In genomic region chr12:99027491-99027890, GRCh38 we compare ENCODE assay signal across 16 cellular contexts.
DNase-seq lines count a peak whose midpoint lies in the region; ATAC-seq and TF ChIP-seq lines count a peak whose summit lies in the region.
"Had no signal": no experiment of that assay in that cellular context is flagged by ENCODE, and none has a peak within 500 bp of the region (broad histone marks: within the 10 kb centered on the region; RNA-seq: fewer than 3 reads in every experiment).

No MANE protein-coding gene starts in this region.

- no peaks in the 10 kb centered on the region for H3K27me3 Mint-ChIP-seq in endothelial cell (ENCODE audit: unreplicated experiment)

- H3K4me3 ChIP-seq in epithelial cell of esophagus (ENCODE audit: low read length), result no peak overlapping the region

- peaks cover 2% of the 10 kb centered on the region for H3K36me3 Mint-ChIP-seq in endothelial cell (ENCODE audit: low read depth, unreplicated experiment)

- no peak for ATAC-seq in HG02588 (IDR thresholded peaks at IDR 0.05; ENCODE audit: unreplicated experiment)
- ATAC-seq: HepG2, SK-N-SH treated with all-trans-retinoic acid at 6 μM for 48 hours had no signal

- no peak overlapping the region for H3K4me3 Mint-ChIP-seq in endothelial cell (ENCODE audit: unreplicated experiment)
- H3K4me3 Mint-ChIP-seq: HFFc6 had no signal

- DNase-seq in NOMO-1 (lab: John Stamatoyannopoulos, UW; ENCODE audit: unreplicated experiment in 2 of 2) (peak; percentile 9 to 60), NOMO-1 treated with dmso at 0.1 percent for 144 hours (lab: John Stamatoyannopoulos, UW; ENCODE audit: unreplicated experiment) (no peak), NCI-H526 treated with DMSO at 0.1 percent for 48 hours (lab: John Stamatoyannopoulos, UW) (peak; percentile 15), epithelial cell of esophagus (ENCODE audit: low read depth) (peak; percentile 80), ureter (ENCODE audit: low spot score) (peak; percentile 60), endothelial cell (ENCODE audit: low spot score) (no peak)
- no peak for DNase-seq in activated CD8-positive, alpha-beta memory T cell treated with anti-CD3 and anti-CD28 coated beads, Interleukin-2, amount 50 U/mL, for 48 hours
- DNase-seq: 8988T, C1 segment of cervical spinal cord, HFFc6, NCI-H146, NCI-H226, Right ventricle myocardium superior had no signal

- no peaks in the 10 kb centered on the region for H3K9me3 Mint-ChIP-seq in endothelial cell (ENCODE audit: unreplicated experiment)

- TF ChIP-seq CTCF in epithelial cell of esophagus (IDR thresholded peaks at IDR 0.05; ENCODE audit: insufficient read depth, low read depth, low read length, missing control alignments), result no peak
- TF ChIP-seq CTCF in endothelial cell (IDR thresholded peaks at IDR 0.05; ENCODE audit: unreplicated experiment), result no peak

- no peaks in the 10 kb centered on the region for H3K4me1 Mint-ChIP-seq in endothelial cell (ENCODE audit: unreplicated experiment)

- no peak overlapping the region for H3K27ac Mint-ChIP-seq in endothelial cell (ENCODE audit: unreplicated experiment)
- H3K27ac Mint-ChIP-seq: HFFc6 had no signal

Comparison
In these comparisons a context has a peak if more than half of its experiments do, and no peak if none do; other contexts are left out.
1. DNase-seq: peak in NOMO-1 (2 of 2), NCI-H526 treated with DMSO at 0.1 percent for 48 hours (single experiment), epithelial cell of esophagus (single experiment) and ureter (single experiment); none in NOMO-1 treated with dmso at 0.1 percent for 144 hours (single experiment), endothelial cell (single experiment) and activated CD8-positive, alpha-beta memory T cell treated with anti-CD3 and anti-CD28 coated beads, Interleukin-2, amount 50 U/mL, for 48 hours (single experiment).